In the genomic region with DNA sequence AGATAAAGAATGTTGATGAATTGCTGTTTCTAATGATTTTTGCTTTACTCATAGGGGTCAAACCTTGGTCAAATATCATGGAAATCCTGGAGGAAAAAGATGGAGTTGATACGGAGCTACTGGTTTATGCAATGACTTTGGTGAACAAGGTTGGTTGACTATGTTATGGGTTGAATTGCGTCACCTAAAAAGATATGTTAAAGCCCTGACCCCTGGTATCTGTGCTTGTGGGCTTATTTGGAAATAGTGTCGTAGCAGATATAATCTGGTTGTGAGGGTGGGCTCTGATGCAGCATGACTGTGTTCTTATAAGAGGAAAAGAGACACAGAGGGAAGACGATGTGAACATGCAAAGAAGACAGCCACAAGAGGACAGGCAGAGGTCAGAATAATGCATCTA, we compare ENCODE assay signal across 17 cellular contexts.
DNase-seq lines count a peak whose midpoint lies in the region; ATAC-seq, FAIRE-seq and TF ChIP-seq lines count a peak whose summit lies in the region.
"Had no signal": no experiment of that assay in that cellular context is flagged by ENCODE, and none has a peak within 500 bp of the region (broad histone marks: within the 10 kb centered on the region; RNA-seq: fewer than 3 reads in every experiment).

No MANE protein-coding gene starts in this region.

- WGBS in IMR-90 (ENCODE audit: extremely low coverage in 2 of 2, insufficient read length in 1 of 2), 2 experiments: 80% methylated on average over 2 of the region's 4 CpGs; no CpG with 5 or more reads in 1 of the 2 experiments
- WGBS in endodermal cell (ENCODE audit: insufficient coverage in 1 of 2, insufficient read length in 1 of 2), 2 experiments: 94 to 97% methylated on average over 4 of the region's 4 CpGs

- TF ChIP-seq POLR2A in IMR-90 (IDR thresholded peaks at IDR 0.05; ENCODE audit: low read depth, low read length): no peak

- H3K79me2 ChIP-seq in astrocyte (ENCODE audit: insufficient read depth, low read length) (no peaks in the 10 kb centered on the region), neural progenitor cell (ENCODE audit: low read depth) (no peaks in the 10 kb centered on the region)

- H3K4ac ChIP-seq in IMR-90 (ENCODE audit: low read depth, low read length): no peak overlapping the region

- H4K91ac ChIP-seq in IMR-90 (ENCODE audit: insufficient read depth, low read depth, low read length): no peak overlapping the region

- H3K9me1 ChIP-seq in IMR-90 (ENCODE audit: insufficient read depth, low read length): 0 out of 2 replicates have a peak, but pooled peaks cover 3% of the 10 kb centered on the region

- H3F3A ChIP-seq in neural progenitor cell (ENCODE audit: low read depth): peaks cover 12% of the 10 kb centered on the region

- no peak for TF ChIP-seq RAD21 in IMR-90 (IDR thresholded peaks at IDR 0.05; ENCODE audit: low read length)

- H3K9ac ChIP-seq in IMR-90 (ENCODE audit: low read depth, low read length) (no peak overlapping the region), astrocyte (ENCODE audit: low read length) (no peak overlapping the region), endodermal cell (ENCODE audit: extremely low read depth, low read length, poor library complexity, severe bottlenecking) (no peak overlapping the region), neural progenitor cell (no peak overlapping the region)

- POLR2A ChIA-PET in IMR-90 (lab: Charles Lee; ENCODE audit: unreplicated experiment): no interaction called here

- no peak overlapping the region for H3K14ac ChIP-seq in IMR-90 (replicated peaks; ENCODE audit: low read depth, low read length)

- H3K36me3 ChIP-seq in IMR-90 (ENCODE audit: control insufficient read depth, insufficient read depth, low read length): no peaks in the 10 kb centered on the region; the same call in 1 of the 2 replicates
- no peaks in the 10 kb centered on the region for H3K36me3 ChIP-seq in astrocyte (ENCODE audit: insufficient read depth, low read length)
- H3K36me3 ChIP-seq in endodermal cell (ENCODE audit: control insufficient read depth, insufficient read depth, low read length): no peaks in the 10 kb centered on the region
- H3K36me3 ChIP-seq in neural progenitor cell: peaks cover 4% of the 10 kb centered on the region
- H3K36me3 ChIP-seq: BE2C had no signal

- no peak overlapping the region for H2BK120ac ChIP-seq in IMR-90 (ENCODE audit: low read depth, low read length)

- no peak overlapping the region for H3K4me3 Mint-ChIP-seq in astrocyte (ENCODE audit: unreplicated experiment)
- H3K4me3 Mint-ChIP-seq in endodermal cell: no peak overlapping the region
- no peak overlapping the region for H3K4me3 Mint-ChIP-seq in neural progenitor cell
- H3K4me3 Mint-ChIP-seq: CD4-positive, alpha-beta memory T cell; H9 had no signal

- FAIRE-seq in astrocyte (lab: Jason Lieb, UNC): no peak
- FAIRE-seq: A549, G401.6, GM12892 had no signal

- CTCF ChIA-PET in IMR-90 (lab: Yijun Ruan, JAX): no interaction called here

- H3K79me1 ChIP-seq in IMR-90 (ENCODE audit: low read depth in 1 of 2, low read length in 2 of 2): no peaks in the 10 kb centered on the region

- no peak overlapping the region for H3K23ac ChIP-seq in IMR-90 (ENCODE audit: low read depth, low read length)

- dilution Hi-C loops in IMR-90 (cut with HindIII; ENCODE audit: low sequenced_read_pairs, unreplicated experiment): no loop called here

- H2BK5ac ChIP-seq in IMR-90 (ENCODE audit: low read depth, low read length, poor library complexity, severe bottlenecking): no peak overlapping the region

- intact Hi-C loops in IMR-90 (cut with micrococcal nuclease): no loop called here

- H2BK15ac ChIP-seq in IMR-90 (ENCODE audit: low read depth, low read length): no peak overlapping the region

- H3K9me3 ChIP-seq in IMR-90 (ENCODE audit: control insufficient read depth, insufficient read depth, low read length) (no peaks in the 10 kb centered on the region), astrocyte (ENCODE audit: insufficient read depth, low read depth, low read length) (no peaks in the 10 kb centered on the region), endodermal cell (ENCODE audit: control insufficient read depth, low read length) (peaks cover 26% of the 10 kb centered on the region), neural progenitor cell (ENCODE audit: low read depth) (no peaks in the 10 kb centered on the region)
- H3K9me3 ChIP-seq: A549, BE2C had no signal

- H3K4me2 ChIP-seq in IMR-90 (ENCODE audit: low read depth, low read length) (no peak overlapping the region), astrocyte (ENCODE audit: low read length) (no peak overlapping the region), neural progenitor cell (no peak overlapping the region)
- H3K4me2 ChIP-seq: A549 had no signal

- H2AK9ac ChIP-seq in IMR-90 (replicated peaks; ENCODE audit: low read depth, low read length, poor library complexity): no peak overlapping the region

- BruUV-seq in IMR-90 (replicated peaks; lab: Mats Ljungman, UMichigan): no TSS peak

- H2AK5ac ChIP-seq in IMR-90 (ENCODE audit: low read depth, low read length): no peak overlapping the region

- H2AFZ ChIP-seq in IMR-90 (replicated peaks; ENCODE audit: low read length, poor library complexity) (no peak overlapping the region), astrocyte (ENCODE audit: low read depth, low read length) (no peak overlapping the region), neural progenitor cell (replicated peaks) (no peak overlapping the region)

- H4K20me1 ChIP-seq in IMR-90 (ENCODE audit: insufficient read depth, low read length) (no peaks in the 10 kb centered on the region), astrocyte (ENCODE audit: insufficient read depth, low read length) (no peaks in the 10 kb centered on the region), neural progenitor cell (ENCODE audit: low read depth) (no peaks in the 10 kb centered on the region)

- H3K36me3 Mint-ChIP-seq in astrocyte (ENCODE audit: low read depth, unreplicated experiment): peaks cover 2% of the 10 kb centered on the region
- H3K36me3 Mint-ChIP-seq in endodermal cell (ENCODE audit: low read depth): peaks cover 4% of the 10 kb centered on the region
- peaks cover 29% of the 10 kb centered on the region for H3K36me3 Mint-ChIP-seq in neural progenitor cell
- H3K36me3 Mint-ChIP-seq: CD4-positive, alpha-beta memory T cell had no signal

- H3K27ac Mint-ChIP-seq in astrocyte (ENCODE audit: unreplicated experiment): no peak overlapping the region
- H3K27ac Mint-ChIP-seq in endodermal cell: no peak overlapping the region
- peak overlapping the region; percentile 33 for H3K27ac Mint-ChIP-seq in neural progenitor cell
- H3K27ac Mint-ChIP-seq: CD4-positive, alpha-beta memory T cell; H9 had no signal

- H3K9me3 Mint-ChIP-seq in astrocyte (ENCODE audit: unreplicated experiment) (peaks cover 5% of the 10 kb centered on the region), endodermal cell (peaks cover 21% of the 10 kb centered on the region), neural progenitor cell (no peaks in the 10 kb centered on the region)
- H3K9me3 Mint-ChIP-seq: CD4-positive, alpha-beta memory T cell had no signal

- TF ChIP-seq CTCF in IMR-90 (conservative IDR thresholded peaks at IDR 0.05; ENCODE audit: low read depth, low read length) (no peak), astrocyte (IDR thresholded peaks at IDR 0.05; ENCODE audit: insufficient read depth, low read depth, low read length) (no peak), endodermal cell (conservative IDR thresholded peaks at IDR 0.05) (no peak), neural progenitor cell (IDR thresholded peaks at IDR 0.05) (no peak)

- H3K4me1 Mint-ChIP-seq in astrocyte (ENCODE audit: low read depth, unreplicated experiment): no peaks in the 10 kb centered on the region
- H3K4me1 Mint-ChIP-seq in endodermal cell: peaks cover 14% of the 10 kb centered on the region
- peaks cover 9% of the 10 kb centered on the region for H3K4me1 Mint-ChIP-seq in neural progenitor cell

- H3K27me3 ChIP-seq in IMR-90 (ENCODE audit: control insufficient read depth, insufficient read depth, low read length) (no peaks in the 10 kb centered on the region), astrocyte (ENCODE audit: insufficient read depth, low read length) (no peaks in the 10 kb centered on the region), endodermal cell (ENCODE audit: control insufficient read depth, insufficient read depth, low read length, poor library complexity, severe bottlenecking) (no peaks in the 10 kb centered on the region), neural progenitor cell (no peaks in the 10 kb centered on the region)
- H3K27me3 ChIP-seq: BE2C had no signal

- H3K4me3 ChIP-seq in IMR-90 (ENCODE audit: insufficient read depth, low read depth, low read length) (no peak overlapping the region), astrocyte (ENCODE audit: insufficient read depth, low read depth, low read length) (no peak overlapping the region), endodermal cell (ENCODE audit: low read length) (no peak overlapping the region), neural progenitor cell (no peak overlapping the region)
- H3K4me3 ChIP-seq: A549 had no signal

- H3K56ac ChIP-seq in IMR-90 (ENCODE audit: extremely low read depth, insufficient read depth, low read length): no peak overlapping the region

- no peak overlapping the region for H4K8ac ChIP-seq in IMR-90 (ENCODE audit: low read depth in 2 of 2, low read length in 2 of 2)

- H3K27me3 Mint-ChIP-seq in astrocyte (ENCODE audit: low read depth, unreplicated experiment): no peaks in the 10 kb centered on the region
- no peaks in the 10 kb centered on the region for H3K27me3 Mint-ChIP-seq in endodermal cell (ENCODE audit: insufficient read depth)
- peaks cover 2% of the 10 kb centered on the region for H3K27me3 Mint-ChIP-seq in neural progenitor cell (ENCODE audit: insufficient read depth, low read depth)

- H4K5ac ChIP-seq in IMR-90 (ENCODE audit: low read depth, low read length): no peak overlapping the region

- DNase-seq in IMR-90 (no peak), astrocyte (ENCODE audit: low read depth) (peak; percentile 8), endodermal cell (peak; percentile 10), neural progenitor cell (ENCODE audit: low spot score) (no peak), activated gamma-delta T cell (lab: John Stamatoyannopoulos, UW) (no peak), NAMALWA (ENCODE audit: low spot score) (no peak), OCI-M1 (lab: John Stamatoyannopoulos, UW) (no peak)
- DNase-seq: BE2C; CD4-positive, alpha-beta memory T cell; DMS79; EL; GOT3; H9 had no signal

- H3K4me1 ChIP-seq in IMR-90 (ENCODE audit: control insufficient read depth, insufficient read depth, low read length) (no peaks in the 10 kb centered on the region), astrocyte (ENCODE audit: insufficient read depth, low read length) (no peaks in the 10 kb centered on the region), endodermal cell (ENCODE audit: control insufficient read depth, insufficient read depth, low read length) (no peaks in the 10 kb centered on the region), neural progenitor cell (peaks cover 26% of the 10 kb centered on the region)
- H3K4me1 ChIP-seq: A549, BE2C had no signal

- H3K27ac ChIP-seq in IMR-90 (ENCODE audit: insufficient read depth, low read length) (no peak overlapping the region), astrocyte (ENCODE audit: low read depth, low read length) (no peak overlapping the region), endodermal cell (ENCODE audit: low read depth, low read length) (no peak overlapping the region), neural progenitor cell (no peak overlapping the region)
- H3K27ac ChIP-seq: A549, C4-2B had no signal

- H3K18ac ChIP-seq in IMR-90 (ENCODE audit: low read depth, low read length): no peak overlapping the region

- no peak for ATAC-seq in IMR-90 (ENCODE audit: low read depth)
- ATAC-seq: A549 had no signal

- H2BK20ac ChIP-seq in IMR-90 (ENCODE audit: low read depth, low read length): no peak overlapping the region

- in situ Hi-C loops in IMR-90 (cut with MboI; ENCODE audit: low sequenced_read_pairs): no loop called here

Comparison
In these comparisons a context has a peak if more than half of its experiments do, and no peak if none do; other contexts are left out.
1. DNase-seq: peak in astrocyte (single experiment) and endodermal cell (single experiment); none in IMR-90 (single experiment), neural progenitor cell (single experiment), activated gamma-delta T cell (single experiment), NAMALWA (single experiment) and OCI-M1 (single experiment).